20 cellular contexts compared by ENCODE assay signal in the genomic region with DNA sequence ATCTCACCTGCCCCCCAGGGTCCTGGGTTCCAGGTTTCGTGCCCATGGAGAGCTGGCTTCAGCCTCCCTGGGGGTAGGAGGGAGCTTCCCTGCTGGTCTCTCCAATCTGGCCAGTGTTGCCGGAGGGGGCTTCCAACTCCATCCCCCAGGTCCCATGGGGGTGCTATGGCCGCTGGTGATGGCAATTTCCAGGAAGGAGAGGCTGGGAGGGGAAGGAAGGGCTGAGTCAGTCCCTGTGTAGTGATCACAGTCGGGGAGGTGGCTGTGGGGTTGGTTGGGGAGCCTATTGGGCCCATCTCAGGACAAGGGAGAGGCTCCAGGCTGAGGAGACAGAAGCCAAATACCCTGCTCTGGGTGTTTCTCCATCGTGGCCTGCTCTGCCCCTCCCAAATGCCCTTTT. TPM values are rescaled to one million over a fixed set of nuclear protein-coding genes. Genes with fewer than 3 reads are reported as not detected.
DNase-seq lines count a peak whose midpoint lies in the region; ATAC-seq, FAIRE-seq and TF ChIP-seq lines count a peak whose summit lies in the region.
"Had no signal": no experiment of that assay in that cellular context is flagged by ENCODE, and none has a peak within 500 bp of the region (broad histone marks: within the 10 kb centered on the region; RNA-seq: fewer than 3 reads in every experiment).

No MANE protein-coding gene starts in this region.

- H3K36me3 ChIP-seq in DND-41 (ENCODE audit: insufficient read depth, low read length) (peaks cover 16% of the 10 kb centered on the region), kidney (ENCODE audit: control insufficient read depth in 1 of 2, insufficient read depth in 2 of 2, low read length in 2 of 2) (no peaks in the 10 kb centered on the region), stomach smooth muscle (ENCODE audit: control insufficient read depth in 2 of 2, insufficient read depth in 2 of 2, low read length in 2 of 2) (no peaks in the 10 kb centered on the region), tibial artery (no peaks in the 10 kb centered on the region)

- no peak overlapping the region for H3K4me2 ChIP-seq in DND-41 (ENCODE audit: insufficient read depth, low read length)

- H2AFZ ChIP-seq in DND-41 (ENCODE audit: low read depth, low read length) = no peak overlapping the region

- H3K27ac ChIP-seq in DND-41 (ENCODE audit: low read length) (no peak overlapping the region), VCaP (peak overlapping the region; percentile 47; the same call in 1 of the 2 replicates), kidney (ENCODE audit: low read depth in 2 of 2, low read length in 2 of 2) (peak overlapping the region; percentile 1 to 2), stomach smooth muscle (ENCODE audit: low read length) (peak overlapping the region; percentile 11), tibial artery (no peak overlapping the region)

- no peaks in the 10 kb centered on the region for H3K27me3 ChIP-seq in DND-41 (ENCODE audit: insufficient read depth, low read length, poor library complexity)
- no peaks in the 10 kb centered on the region for H3K27me3 ChIP-seq in stomach smooth muscle (ENCODE audit: control insufficient read depth in 1 of 2, insufficient read depth in 2 of 2, low read length in 2 of 2)
- no peaks in the 10 kb centered on the region for H3K27me3 ChIP-seq in tibial artery

- no peak for DNase-seq in DND-41
- no peak for DNase-seq in kidney
- DNase-seq in activated gamma-delta T cell (lab: John Stamatoyannopoulos, UW) = no peak
- no peak for DNase-seq in tibial artery
- no peak for DNase-seq in activated effector memory CD4-positive, alpha-beta T cell treated with anti-CD3 and anti-CD28 coated beads, Interleukin-2, amount 50 U/mL, for 16 hours
- DNase-seq in NCI-H2107 (lab: John Stamatoyannopoulos, UW) = no peak
- DNase-seq: activated CD4-positive, alpha-beta T cell treated with anti-CD3 and anti-CD28 coated beads for 4 hours; activated CD8-positive, alpha-beta memory T cell treated with anti-CD3 and anti-CD28 coated beads, Interleukin-2, amount 50 U/mL, for 4 hours; activated gamma-delta T cell treated with Interleukin-2 at 50 U/mL for 16 hours; cerebellar nuclear complex; DMS153; HFFc6; Kasumi-1; NCI-H526 treated with DMSO at 0.1 percent for 48 hours; occipital lobe; stimulated activated CD4-positive, alpha-beta T cell treated with anti-CD3 and anti-CD28 coated beads, Interleukin-2, amount 100 ng/mL, for 48 hours had no signal

- no peaks in the 10 kb centered on the region for H3K79me2 ChIP-seq in DND-41 (ENCODE audit: insufficient read depth, low read length)

- H3K9ac ChIP-seq in DND-41 (ENCODE audit: low read depth, low read length) (no peak overlapping the region), kidney (ENCODE audit: low read length in 2 of 2) (no peak overlapping the region), stomach smooth muscle (ENCODE audit: low read length in 2 of 2) (no peak overlapping the region)

- intact Hi-C loops in kidney (cut with DNase I) = no loop called here
- intact Hi-C loops in tibial artery (cut with DNase I; ENCODE audit: low total_unique reads) = no loop called here

- H3K9me3 ChIP-seq in DND-41 (ENCODE audit: insufficient read depth, low read length, severe bottlenecking) = no peaks in the 10 kb centered on the region
- no peaks in the 10 kb centered on the region for H3K9me3 ChIP-seq in kidney (ENCODE audit: control insufficient read depth in 1 of 2, low read length in 2 of 2)
- no peaks in the 10 kb centered on the region for H3K9me3 ChIP-seq in stomach smooth muscle (ENCODE audit: control insufficient read depth in 2 of 2, low read length in 2 of 2)
- no peaks in the 10 kb centered on the region for H3K9me3 ChIP-seq in tibial artery

- H3K4me1 ChIP-seq in DND-41 (ENCODE audit: insufficient read depth, low read length) (no peaks in the 10 kb centered on the region), kidney (ENCODE audit: control insufficient read depth in 1 of 2, insufficient read depth in 1 of 2, low read depth in 1 of 2, low read length in 2 of 2) (peaks cover 4 to 18% of the 10 kb centered on the region in 2 donors), stomach smooth muscle (ENCODE audit: control insufficient read depth, insufficient read depth, low read length) (peaks cover 55% of the 10 kb centered on the region), tibial artery (peaks cover 0 to 11% (median 3%) of the 10 kb centered on the region in 4 donors)

- FAIRE-seq in kidney (lab: Jason Lieb, UNC) = no peak

- ATAC-seq in DND-41 (ENCODE audit: insufficient read depth, low read depth) = 0 out of 3 replicates have a peak, but pooled peaks have one; percentile 1

- H4K20me1 ChIP-seq in DND-41 (ENCODE audit: insufficient read depth, low read length) = 0 out of 2 replicates have a peak, but pooled peaks cover 9% of the 10 kb centered on the region

- no peak overlapping the region for H3K4me3 ChIP-seq in DND-41 (ENCODE audit: low read depth in 1 of 2, low read length in 2 of 2)
- no peak overlapping the region for H3K4me3 ChIP-seq in kidney (ENCODE audit: low read length in 2 of 2)
- no peak overlapping the region for H3K4me3 ChIP-seq in stomach smooth muscle (ENCODE audit: low read length in 2 of 2)
- H3K4me3 ChIP-seq in tibial artery = no peak overlapping the region

- TF ChIP-seq CTCF in DND-41 (IDR thresholded peaks at IDR 0.05; ENCODE audit: borderline replicate concordance, extremely low read depth, low read length, poor library complexity, severe bottlenecking) (no peak), VCaP (conservative IDR thresholded peaks at IDR 0.05) (no peak), kidney (IDR thresholded peaks at IDR 0.05; ENCODE audit: borderline replicate concordance, extremely low read depth, insufficient read depth) (no peak), tibial artery (IDR thresholded peaks at IDR 0.05) (no peak)

RNA-seq across cellular contexts. Expression of a gene that starts 5.7 kb away (rescaled TPM):
- 13.7 TPM for total RNA-seq in kidney
- polyA plus RNA-seq in kidney (ENCODE audit: insufficient read depth, low read depth, low replicate concordance) = 19.4 TPM

RNA-seq across cellular contexts. Expression of a gene that starts 24.6 kb away (rescaled TPM):
- 58.5 TPM for total RNA-seq in kidney
- polyA plus RNA-seq in kidney (ENCODE audit: insufficient read depth, low read depth, low replicate concordance) = 25.9 TPM

RNA-seq across cellular contexts. Expression of a gene that starts 45.5 kb away (rescaled TPM):
- 0.19 TPM for total RNA-seq in kidney
- polyA plus RNA-seq in kidney (ENCODE audit: insufficient read depth, low read depth, low replicate concordance) = 0.95 TPM
- total RNA-seq: fibroblast of villous mesenchyme, sciatic nerve had no signal

RNA-seq across cellular contexts. Expression of a gene that starts 47.2 kb away (rescaled TPM):
- 6.5 TPM for total RNA-seq in kidney
- polyA plus RNA-seq in kidney (ENCODE audit: insufficient read depth, low read depth, low replicate concordance) = 13.6 TPM

Comparison
In these comparisons a context has a peak if more than half of its experiments do, and no peak if none do; other contexts are left out.
1. H3K27ac ChIP-seq: peak in VCaP (single experiment), kidney (2 of 2) and stomach smooth muscle (single experiment); none in DND-41 (single experiment) and tibial artery (0 of 2).